In the genomic region with DNA sequence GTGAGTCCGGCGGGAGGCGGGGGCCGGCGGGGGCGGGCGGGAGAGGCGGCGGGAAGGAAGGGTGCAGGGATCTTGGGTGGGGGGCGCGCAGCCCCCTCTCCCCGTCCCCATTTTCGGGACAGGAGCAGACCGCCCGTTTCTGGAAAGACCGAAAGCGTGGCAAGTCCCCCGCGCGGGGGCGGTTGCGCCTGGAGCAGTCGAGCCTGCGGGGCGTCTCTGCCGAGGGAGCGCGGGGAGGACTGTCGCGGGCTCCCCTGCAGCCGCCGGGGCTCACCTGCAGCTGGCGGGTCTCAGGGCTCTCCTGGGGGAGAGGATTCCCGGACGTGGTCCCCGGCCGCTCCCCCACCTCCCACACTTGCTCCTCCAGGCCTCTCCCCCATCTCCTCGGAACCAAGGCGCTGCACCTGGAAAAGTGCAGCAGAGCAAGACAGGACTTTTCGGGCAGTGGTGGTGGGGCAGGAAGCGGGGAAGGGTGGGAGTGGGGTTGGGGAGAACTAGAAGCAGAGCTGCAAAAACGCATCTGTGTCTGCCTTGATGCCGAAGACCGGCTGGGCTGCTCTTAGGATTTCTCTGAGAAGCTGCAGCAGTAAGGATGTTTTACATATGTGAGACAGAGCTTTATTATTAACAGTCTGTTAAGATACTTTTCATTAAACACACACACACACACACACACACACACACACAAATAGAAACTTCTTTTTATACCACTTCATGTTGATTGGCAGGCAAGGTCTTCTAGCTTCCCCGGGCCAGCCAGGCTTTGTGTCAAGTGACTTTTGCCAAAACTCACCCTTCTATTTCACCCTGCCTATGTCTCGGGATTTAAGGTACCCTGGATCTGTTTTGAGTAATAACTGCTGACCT, we compare ENCODE assay signal across 8 cellular contexts. TPM values are rescaled to one million over a fixed set of nuclear protein-coding genes. Genes with fewer than 3 reads are reported as not detected.
A peak's percentile ranks its signal among the peaks of the same experiment; 100 is the strongest.
DNase-seq lines count a peak whose midpoint lies in the region; ATAC-seq, FAIRE-seq and TF ChIP-seq lines count a peak whose summit lies in the region.

No MANE protein-coding gene starts in this region.

- no peaks in the 10 kb centered on the region for H3K27me3 Mint-ChIP-seq in T-cell
- no peaks in the 10 kb centered on the region for H3K27me3 Mint-ChIP-seq in stimulated activated memory B cell treated with anti-CD40 and anti-IgM and Interleukin-4, amounts not matched to agents 10 μg/mL and 1 μg/mL and 100 μg/mL, for 72 hours

- no peak overlapping the region for H2AFZ ChIP-seq in HepG2 (ENCODE audit: low read length)

- DNase-seq in NCI-H1105 treated with DMSO at 0.1 percent for 48 hours (lab: John Stamatoyannopoulos, UW) (peak; percentile 32), NCI-H1105 (lab: John Stamatoyannopoulos, UW) (no peak), T-cell (peak in 30 of 34 experiments; percentile 5 to 51 (median 28)), HepG2 (ENCODE audit: low spot score) (no peak), occipital lobe (lab: John Stamatoyannopoulos, UW) (no peak)
- peak; percentile 24 for DNase-seq in central memory CD4-positive, alpha-beta T cell

- no peak for TF ChIP-seq RAD21 in HepG2 (CRISPR knock-in tag; IDR thresholded peaks at IDR 0.05)

- ATAC-seq in HG03039 (IDR thresholded peaks at IDR 0.05; ENCODE audit: unreplicated experiment) (peak; percentile 5), T-cell (replicated peaks in 1 of 4) (peak; percentile 28 to 37 (median 32)), HepG2 (peak; percentile 59)
- peak; percentile 31 for ATAC-seq in stimulated activated memory B cell treated with anti-CD40 and anti-IgM and Interleukin-4, amounts not matched to agents 10 μg/mL and 1 μg/mL and 100 μg/mL, for 72 hours

- no peaks in the 10 kb centered on the region for H3K9me3 ChIP-seq in HepG2 (ENCODE audit: low read length)

- H3K36me3 Mint-ChIP-seq in T-cell: no peaks in the 10 kb centered on the region
- H3K36me3 Mint-ChIP-seq in stimulated activated memory B cell treated with anti-CD40 and anti-IgM and Interleukin-4, amounts not matched to agents 10 μg/mL and 1 μg/mL and 100 μg/mL, for 72 hours: peaks cover under 1% of the 10 kb centered on the region

- no peak for TF ChIP-seq EP300 in HepG2 (IDR thresholded peaks at IDR 0.05; ENCODE audit: low read depth in 2 of 2, low read length in 2 of 2)
- TF ChIP-seq EP300 in HepG2 (CRISPR knock-in tag; IDR thresholded peaks at IDR 0.05; ENCODE audit: borderline replicate concordance): no peak

- WGBS in HepG2 (ENCODE audit: low lambda C conversion rate): 5% methylated on average over 7 of the region's 46 CpGs

- H3K79me2 ChIP-seq in HepG2 (ENCODE audit: insufficient read depth, low read length): no peaks in the 10 kb centered on the region

- H3K4me3 ChIP-seq in HepG2 (replicated peaks in 1 of 3; ENCODE audit: insufficient read depth in 1 of 3, low read depth in 2 of 3, low read length in 3 of 3): peak overlapping the region; percentile 73 to 81 (median 81)

- no TSS peak for BruUV-seq in HepG2 (replicated peaks; lab: Mats Ljungman, UMichigan)

- no peak overlapping the region for H3K27ac ChIP-seq in HepG2 (ENCODE audit: extremely low read length, insufficient read depth, low read length)

- H3K4me1 ChIP-seq in HepG2 (ENCODE audit: insufficient read depth, low read length): peaks cover 18% of the 10 kb centered on the region

- peaks cover 62 to 72% (median 66%) of the 10 kb centered on the region in 3 donors for H3K4me1 Mint-ChIP-seq in T-cell
- peaks cover 55% of the 10 kb centered on the region for H3K4me1 Mint-ChIP-seq in stimulated activated memory B cell treated with anti-CD40 and anti-IgM and Interleukin-4, amounts not matched to agents 10 μg/mL and 1 μg/mL and 100 μg/mL, for 72 hours

- CTCF ChIA-PET in T-cell (lab: Charles Lee): interaction anchor here in 1 of 2 donors (2.0 kb wide), 1 partner anchor 10 kb away, joined by 6 read pairs; no protein-coding TSS in a partner anchor
- CTCF ChIA-PET in HepG2 (lab: Yijun Ruan, JAX; ENCODE audit: low intra/inter-chr PET ratio, low total read pairs): no interaction called here

- POLR2A ChIA-PET in T-cell (lab: Charles Lee) (interaction anchor here (0.6 to 0.7 kb wide), 3 partner anchors 26 to 1118 kb away, joined by 3 to 6 read pairs (median 6); no protein-coding TSS in a partner anchor), HepG2 (lab: Yijun Ruan, JAX) (interaction anchor here (0.9 to 2.6 kb wide), 3 partner anchors 12 to 95 kb away, joined by 3 to 9 read pairs (median 3); a partner anchor contains a TSS)

- no peaks in the 10 kb centered on the region for H4K20me1 ChIP-seq in HepG2 (ENCODE audit: insufficient read depth, low read length)

- peak overlapping the region; percentile 73 for H3K4me2 ChIP-seq in HepG2 (ENCODE audit: low read depth, low read length)

- H3K9me3 Mint-ChIP-seq in T-cell: no peaks in the 10 kb centered on the region
- H3K9me3 Mint-ChIP-seq in stimulated activated memory B cell treated with anti-CD40 and anti-IgM and Interleukin-4, amounts not matched to agents 10 μg/mL and 1 μg/mL and 100 μg/mL, for 72 hours: no peaks in the 10 kb centered on the region

- intact Hi-C loops in HepG2 (cut with micrococcal nuclease; ENCODE audit: unreplicated experiment): loop anchor here (5.0 kb wide), 1 partner anchor 99 kb away; no protein-coding TSS in a partner anchor

- no peaks in the 10 kb centered on the region for H3K36me3 ChIP-seq in HepG2 (replicated peaks in 1 of 2; ENCODE audit: control insufficient read depth in 1 of 2, insufficient read depth in 2 of 2, low read length in 2 of 2)

- H3K9ac ChIP-seq in HepG2 (ENCODE audit: insufficient read depth, low read depth, low read length): peak overlapping the region; percentile 56

- H3K4me3 Mint-ChIP-seq in T-cell: peak overlapping the region; percentile 80 to 87 (median 85)
- H3K4me3 Mint-ChIP-seq in stimulated activated memory B cell treated with anti-CD40 and anti-IgM and Interleukin-4, amounts not matched to agents 10 μg/mL and 1 μg/mL and 100 μg/mL, for 72 hours: peak overlapping the region; percentile 73

- TF ChIP-seq CTCF in HepG2 (CRISPR knock-in tag; IDR thresholded peaks at IDR 0.05): no peak

- in situ Hi-C loops in HepG2 (cut with HindIII; ENCODE audit: extremely low pct_ligation_motif_present, low pct_unique_long_range_greater_than_20kb): no loop called here

- TF ChIP-seq POLR2A in HepG2 (IDR thresholded peaks at IDR 0.05; ENCODE audit: insufficient read depth in 1 of 2, low read depth in 2 of 2, low read length in 2 of 2): no peak

- H3K27me3 ChIP-seq in HepG2 (ENCODE audit: control insufficient read depth in 1 of 2, insufficient read depth in 2 of 2, low read length in 2 of 2): no peaks in the 10 kb centered on the region

- H3K27ac Mint-ChIP-seq in T-cell: peak overlapping the region; percentile 55 to 88
- peak overlapping the region; percentile 31 for H3K27ac Mint-ChIP-seq in stimulated activated memory B cell treated with anti-CD40 and anti-IgM and Interleukin-4, amounts not matched to agents 10 μg/mL and 1 μg/mL and 100 μg/mL, for 72 hours

- FAIRE-seq in HepG2 (lab: Jason Lieb, UNC): no peak

TF ChIP-seq in HepG2, 621 proteins besides CTCF, POLR2A, EP300 and RAD21:
- TF ChIP-seq POLR2AphosphoS5 (IDR thresholded peaks at IDR 0.05; ENCODE audit: low read depth, low read length): no peak
- peak; percentile 71 for TF ChIP-seq ZNF263 (CRISPR knock-in tag; IDR thresholded peaks at IDR 0.05)
- no peak for TF ChIP-seq SIX1 (CRISPR knock-in tag; IDR thresholded peaks at IDR 0.05; ENCODE audit: borderline replicate concordance)

RNA-seq across cellular contexts. Expression of a gene that starts 0.7 kb away (rescaled TPM):
- total RNA-seq in T-cell: 10 to 100 TPM; 14.9 to 50.1 (median 20.2) TPM
- 10.1 and 16.1 TPM in 2 replicates for total RNA-seq in HepG2 (2016; rRNA removed; fragmentation: Illumina TruSeq; extraction: Trizol)
- total RNA-seq in HepG2 (2016; cell fraction: cytosol; rRNA removed; fragmentation: Illumina TruSeq; extraction: Trizol; ENCODE audit: low read depth): 71.1 and 82.2 TPM in 2 replicates
- total RNA-seq in HepG2 (2016; cell fraction: insoluble cytoplasmic fraction; rRNA removed; fragmentation: Illumina TruSeq; extraction: Trizol): 8.9 and 15.8 TPM in 2 replicates
- total RNA-seq in HepG2 (2016; cell fraction: membrane; rRNA removed; fragmentation: Illumina TruSeq; extraction: Trizol): 64.7 and 80.3 TPM in 2 replicates
- total RNA-seq in HepG2 (2016; cell fraction: nucleus; rRNA removed; fragmentation: Illumina TruSeq; extraction: Trizol): 6.3 and 7.4 TPM in 2 replicates
- 13.2 and 19.8 TPM in 2 replicates for polyA plus RNA-seq in HepG2 (2011; rRNA removed)
- 8.5 and 10.3 TPM in 2 replicates for polyA plus RNA-seq in HepG2 (2011; cell fraction: cytosol; rRNA removed)
- polyA plus RNA-seq in HepG2 (2011; cell fraction: nucleus; rRNA removed): 2.6 and 4.3 TPM in 2 replicates
- 8.8 and 19.4 TPM in 2 replicates for polyA plus RNA-seq in HepG2 (2012)
- polyA plus RNA-seq in HepG2 (2016; cell fraction: cytosol; fragmentation: Illumina TruSeq; extraction: Trizol; ENCODE audit: low read depth): 130 and 134 TPM in 2 replicates
- 14.7 and 17.0 TPM in 2 replicates for polyA plus RNA-seq in HepG2 (2016; cell fraction: insoluble cytoplasmic fraction; fragmentation: Illumina TruSeq; extraction: Trizol; ENCODE audit: low read depth)
- polyA plus RNA-seq in HepG2 (2016; cell fraction: membrane; fragmentation: Illumina TruSeq; extraction: Trizol; ENCODE audit: low read depth): 83.7 and 94.5 TPM in 2 replicates
- 9.2 and 11.9 TPM in 2 replicates for polyA plus RNA-seq in HepG2 (2016; cell fraction: nucleus; fragmentation: Illumina TruSeq; extraction: Trizol; ENCODE audit: insufficient read depth, low read depth)
- polyA minus RNA-seq in HepG2 (2011; rRNA and poly(A)+ RNA removed; ENCODE audit: low replicate concordance): 1.1 and 5.6 TPM in 2 replicates
- 3.3 and 8.6 TPM in 2 replicates for polyA minus RNA-seq in HepG2 (2011; cell fraction: cytosol; rRNA and poly(A)+ RNA removed)
- 5.2 and 6.8 TPM in 2 replicates for polyA minus RNA-seq in HepG2 (2011; cell fraction: nucleus; rRNA and poly(A)+ RNA removed)
- 36.3 TPM for total RNA-seq in occipital lobe

Comparison
In these comparisons a context has a peak if more than half of its experiments do, and no peak if none do; other contexts are left out.
1. DNase-seq: peak in NCI-H1105 treated with DMSO at 0.1 percent for 48 hours (single experiment), T-cell (30 of 34) and central memory CD4-positive, alpha-beta T cell (single experiment); none in NCI-H1105 (single experiment), HepG2 (single experiment) and occipital lobe (single experiment).
2. ATAC-seq: peak in every context shown above with its lines; median percentile 59 in HepG2; 32 in T-cell; 31 in stimulated activated memory B cell treated with anti-CD40 and anti-IgM and Interleukin-4, amounts not matched to agents 10 μg/mL and 1 μg/mL and 100 μg/mL, for 72 hours; 5 in HG03039.